Comparison of ENCODE assay signal across 2 cellular contexts in genomic region chr10:12474727-12475414, GRCh38.
TF ChIP-seq lines count a peak whose summit lies in the region.

No MANE protein-coding gene starts in this region.

TF ChIP-seq in IMR-90, 13 proteins besides CTCF, POLR2A, EP300 and RAD21:
- TF ChIP-seq CEBPB (IDR thresholded peaks at IDR 0.05; ENCODE audit: low read depth, low read length) (peak; percentile 96), FOS (IDR thresholded peaks at IDR 0.05; ENCODE audit: low read depth, low read length) (no peak), NFE2L2 (IDR thresholded peaks at IDR 0.05; ENCODE audit: low read depth, low read length) (no peak), RFX5 (IDR thresholded peaks at IDR 0.05; ENCODE audit: low read depth, low read length) (no peak), CHD1 (IDR thresholded peaks at IDR 0.05; ENCODE audit: low read depth, low read length) (no peak), USF2 (IDR thresholded peaks at IDR 0.05; ENCODE audit: low read depth, low read length) (no peak), MAZ (IDR thresholded peaks at IDR 0.05; ENCODE audit: borderline replicate concordance, low read depth, low read length) (no peak)

TF ChIP-seq in H1, 55 proteins besides CTCF, POLR2A, EP300 and RAD21:
- peak; percentile 91 for TF ChIP-seq CEBPB (IDR thresholded peaks at IDR 0.05; ENCODE audit: low read depth, low read length)
- TF ChIP-seq KDM5A (IDR thresholded peaks at IDR 0.05; ENCODE audit: low read length): no peak
TF ChIP-seq in H1: peak in this region for 1.
